In genomic region chr7:2893411-2893861, GRCh38 we compare ENCODE assay signal across 15 cellular contexts. TPM values are rescaled to one million over a fixed set of nuclear protein-coding genes. Genes with fewer than 3 reads are reported as not detected.
DNase-seq lines count a peak whose midpoint lies in the region; ATAC-seq and TF ChIP-seq lines count a peak whose summit lies in the region.
"Had no signal": no experiment of that assay in that cellular context is flagged by ENCODE, and none has a peak within 500 bp of the region (broad histone marks: within the 10 kb centered on the region; RNA-seq: fewer than 3 reads in every experiment).

No MANE protein-coding gene starts in this region.

- H3K4me1 ChIP-seq in left ventricle myocardium inferior: no peaks in the 10 kb centered on the region
- H3K4me1 ChIP-seq: A549, right atrium auricular region, testis had no signal

- CTCF ChIA-PET in activated CD4-positive, alpha-beta T cell treated with anti-CD3 and anti-CD28 coated beads, Interleukin-2, amount 10 ng/mL, durations not matched to agents 7 days and 5 days (lab: Charles Lee): interaction anchor here (0.6 to 2.6 kb wide), 10 partner anchors 11 to 562 kb away, joined by 3 to 18 read pairs (median 3); partner anchors contain the start of gene SDK1
- CTCF ChIA-PET in T-cell (lab: Charles Lee) (interaction anchor here in 1 of 2 donors (0.7 to 1.2 kb wide), 2 partner anchors 176 to 262 kb away, joined by 3 read pairs; no protein-coding TSS in a partner anchor), RWPE1 (lab: Yijun Ruan, JAX) (interaction anchor here (1.6 kb wide), 1 partner anchor 11 kb away, joined by 3 read pairs; no protein-coding TSS in a partner anchor)

- peaks cover 5% of the 10 kb centered on the region for H3K9me3 ChIP-seq in left ventricle myocardium inferior (replicated peaks)
- H3K9me3 ChIP-seq: A549, right atrium auricular region, testis had no signal

- H3K36me3 Mint-ChIP-seq in activated CD4-positive, alpha-beta T cell treated with anti-CD3 and anti-CD28 coated beads, Interleukin-2, amount 10 ng/mL, durations not matched to agents 7 days and 5 days (ENCODE audit: low read depth): no peaks in the 10 kb centered on the region
- H3K36me3 Mint-ChIP-seq in T-cell: no peaks in the 10 kb centered on the region
- H3K36me3 Mint-ChIP-seq in stimulated activated effector memory CD8-positive, alpha-beta T cell treated with anti-CD3 and anti-CD28 coated beads, Interleukin-12 subunit alpha, Interleukin-12 subunit beta, amount 100 ng/mL, for 72 hours: peaks cover 11% of the 10 kb centered on the region

- H3K4me3 Mint-ChIP-seq in activated CD4-positive, alpha-beta T cell treated with anti-CD3 and anti-CD28 coated beads, Interleukin-2, amount 10 ng/mL, durations not matched to agents 7 days and 5 days: peak overlapping the region; percentile 27
- peak overlapping the region; percentile 49 to 90 (median 68) for H3K4me3 Mint-ChIP-seq in T-cell
- H3K4me3 Mint-ChIP-seq in stimulated activated effector memory CD8-positive, alpha-beta T cell treated with anti-CD3 and anti-CD28 coated beads, Interleukin-12 subunit alpha, Interleukin-12 subunit beta, amount 100 ng/mL, for 72 hours: peak overlapping the region; percentile 76

- no peaks in the 10 kb centered on the region for H3K9me3 Mint-ChIP-seq in activated CD4-positive, alpha-beta T cell treated with anti-CD3 and anti-CD28 coated beads, Interleukin-2, amount 10 ng/mL, durations not matched to agents 7 days and 5 days
- H3K9me3 Mint-ChIP-seq in T-cell: peaks cover 0 to under 1% (median 0%) of the 10 kb centered on the region in 3 donors
- H3K9me3 Mint-ChIP-seq in stimulated activated effector memory CD8-positive, alpha-beta T cell treated with anti-CD3 and anti-CD28 coated beads, Interleukin-12 subunit alpha, Interleukin-12 subunit beta, amount 100 ng/mL, for 72 hours: no peaks in the 10 kb centered on the region

- peaks cover 65% of the 10 kb centered on the region for H3K27me3 ChIP-seq in left ventricle myocardium inferior (ENCODE audit: low read depth)
- H3K27me3 ChIP-seq: right atrium auricular region, testis had no signal

- ATAC-seq in T-cell (replicated peaks in 1 of 4): peak in 1 of 4 experiments; percentile 40
- peak; percentile 39 for ATAC-seq in stimulated activated effector memory CD8-positive, alpha-beta T cell treated with anti-CD3 and anti-CD28 coated beads, Interleukin-12 subunit alpha, Interleukin-12 subunit beta, amount 100 ng/mL, for 72 hours
- ATAC-seq: SK-N-SH treated with all-trans-retinoic acid at 6 μM for 48 hours had no signal

- no peak for TF ChIP-seq CTCF in GM20000 (IDR thresholded peaks at IDR 0.05; ENCODE audit: extremely low read depth, missing control alignments)
- TF ChIP-seq CTCF in RWPE1 (conservative IDR thresholded peaks at IDR 0.05; ENCODE audit: low read depth): no peak
- TF ChIP-seq CTCF in left ventricle myocardium inferior (IDR thresholded peaks at IDR 0.05; ENCODE audit: borderline replicate concordance): no peak

- H3K4me3 ChIP-seq in left ventricle myocardium inferior: no peak overlapping the region
- H3K4me3 ChIP-seq: A549, right atrium auricular region, testis had no signal

- intact Hi-C loops in left ventricle myocardium inferior (cut with micrococcal nuclease): no loop called here

- H3K27ac Mint-ChIP-seq in activated CD4-positive, alpha-beta T cell treated with anti-CD3 and anti-CD28 coated beads, Interleukin-2, amount 10 ng/mL, durations not matched to agents 7 days and 5 days: peak overlapping the region; percentile 36
- no peak overlapping the region for H3K27ac Mint-ChIP-seq in T-cell
- peak overlapping the region; percentile 92 for H3K27ac Mint-ChIP-seq in stimulated activated effector memory CD8-positive, alpha-beta T cell treated with anti-CD3 and anti-CD28 coated beads, Interleukin-12 subunit alpha, Interleukin-12 subunit beta, amount 100 ng/mL, for 72 hours

- H3K27ac ChIP-seq in RWPE1 (no peak overlapping the region), left ventricle myocardium inferior (replicated peaks) (no peak overlapping the region)
- H3K27ac ChIP-seq: A549, right atrium auricular region, testis had no signal

- H3K4me1 Mint-ChIP-seq in activated CD4-positive, alpha-beta T cell treated with anti-CD3 and anti-CD28 coated beads, Interleukin-2, amount 10 ng/mL, durations not matched to agents 7 days and 5 days: peaks cover 28% of the 10 kb centered on the region
- peaks cover 23 to 28% (median 26%) of the 10 kb centered on the region in 3 donors for H3K4me1 Mint-ChIP-seq in T-cell
- H3K4me1 Mint-ChIP-seq in stimulated activated effector memory CD8-positive, alpha-beta T cell treated with anti-CD3 and anti-CD28 coated beads, Interleukin-12 subunit alpha, Interleukin-12 subunit beta, amount 100 ng/mL, for 72 hours: peaks cover 32% of the 10 kb centered on the region

- no peak for DNase-seq in activated CD4-positive, alpha-beta T cell treated with anti-CD3 and anti-CD28 coated beads, Interleukin-2, amount 10 ng/mL, durations not matched to agents 7 days and 5 days
- DNase-seq in activated CD4-positive, alpha-beta T cell treated with anti-CD3 and anti-CD28 coated beads, Interleukin-2, amount 50 U/mL, for 48 hours: no peak
- peak; percentile 62 for DNase-seq in GM20000 (ENCODE audit: low spot score)
- DNase-seq in T-cell: no peak
- DNase-seq in stimulated activated effector memory CD8-positive, alpha-beta T cell treated with anti-CD3 and anti-CD28 coated beads, Interleukin-12 subunit alpha, Interleukin-12 subunit beta, amount 100 ng/mL, for 72 hours (ENCODE audit: low spot score in 2 of 2): peak in 1 of 2 donors; percentile 63
- no peak for DNase-seq in RWPE1 (ENCODE audit: low spot score)
- no peak for DNase-seq in left ventricle myocardium inferior
- DNase-seq in MV-4-11 (lab: John Stamatoyannopoulos, UW): no peak
- DNase-seq: activated CD4-positive, CD25-positive, alpha-beta regulatory T cell treated with anti-CD3 and anti-CD28 coated beads, Interleukin-2, amount 50 U/mL, for 72 hours; amygdala; NCI-H1417 treated with DMSO at 0.1 percent for 48 hours; testis had no signal

- no peaks in the 10 kb centered on the region for H3K36me3 ChIP-seq in left ventricle myocardium inferior
- H3K36me3 ChIP-seq: right atrium auricular region had no signal

- H3K27me3 Mint-ChIP-seq in activated CD4-positive, alpha-beta T cell treated with anti-CD3 and anti-CD28 coated beads, Interleukin-2, amount 10 ng/mL, durations not matched to agents 7 days and 5 days: no peaks in the 10 kb centered on the region
- no peaks in the 10 kb centered on the region for H3K27me3 Mint-ChIP-seq in T-cell

- POLR2A ChIA-PET in activated CD4-positive, alpha-beta T cell treated with anti-CD3 and anti-CD28 coated beads, Interleukin-2, amount 10 ng/mL, durations not matched to agents 7 days and 5 days (lab: Charles Lee): interaction anchor here (0.7 to 1.1 kb wide), 2 partner anchors 213 to 270 kb away, joined by 4 to 9 read pairs; no protein-coding TSS in a partner anchor
- POLR2A ChIA-PET in T-cell (lab: Charles Lee): no interaction called here
- POLR2A ChIA-PET in RWPE1 (lab: Yijun Ruan, JAX; ENCODE audit: low non-redundant PET): interaction anchor here (0.6 kb wide), 2 partner anchors 86 to 170 kb away, joined by 3 to 6 read pairs; no protein-coding TSS in a partner anchor

RNA-seq across cellular contexts. Expression of gene GNA12, which starts 49.3 kb away (rescaled TPM):
- 10 to 100 TPM; 16.2 to 17.1 TPM for total RNA-seq in activated CD4-positive, alpha-beta T cell treated with anti-CD3 and anti-CD28 coated beads, Interleukin-2, amount 10 ng/mL, durations not matched to agents 7 days and 5 days
- total RNA-seq in T-cell: 10 to 100 TPM; 17.9 to 22.5 (median 22.1) TPM
- 43.0 TPM for total RNA-seq in left ventricle myocardium inferior

Comparison
In these comparisons a context has a peak if more than half of its experiments do, and no peak if none do; other contexts are left out.
1. H3K27ac Mint-ChIP-seq: peak in activated CD4-positive, alpha-beta T cell treated with anti-CD3 and anti-CD28 coated beads, Interleukin-2, amount 10 ng/mL, durations not matched to agents 7 days and 5 days (single experiment) and stimulated activated effector memory CD8-positive, alpha-beta T cell treated with anti-CD3 and anti-CD28 coated beads, Interleukin-12 subunit alpha, Interleukin-12 subunit beta, amount 100 ng/mL, for 72 hours (single experiment); none in T-cell (0 of 2).
2. POLR2A ChIA-PET loops: an anchor here in activated CD4-positive, alpha-beta T cell treated with anti-CD3 and anti-CD28 coated beads, Interleukin-2, amount 10 ng/mL, durations not matched to agents 7 days and 5 days (0.7 to 1.1 kb wide) and RWPE1 (0.6 kb wide); none called in T-cell.
3. Peak in every context shown above with its lines, with median percentiles within 50 percentile points of each other: H3K4me3 Mint-ChIP-seq.